In genomic region chr9:136173648-136174290, GRCh38 we compare ENCODE assay signal across 18 cellular contexts. TPM values are rescaled to one million over a fixed set of nuclear protein-coding genes. Genes with fewer than 3 reads are reported as not detected.
DNase-seq lines count a peak whose midpoint lies in the region; ATAC-seq and TF ChIP-seq lines count a peak whose summit lies in the region.
"Had no signal": no experiment of that assay in that cellular context is flagged by ENCODE, and none has a peak within 500 bp of the region (broad histone marks: within the 10 kb centered on the region; RNA-seq: fewer than 3 reads in every experiment).

No MANE protein-coding gene starts in this region.

- peak; percentile 12 for DNase-seq in BE2C
- DNase-seq in WERI-Rb-1 = peak; percentile 7
- no peak for DNase-seq in neuronal stem cell (ENCODE audit: low spot score)
- DNase-seq in activated CD4-positive, alpha-beta T cell treated with anti-CD3 and anti-CD28 coated beads for 1 hour = no peak
- DNase-seq: ACHN; Calu3; CD8-positive, alpha-beta T cell; DMS79 treated with DMSO at 0.1 percent for 48 hours; GF-D8; GM23248; HCEC 1CT; HFFc6; IMR-90 had no signal

- H3K4me3 ChIP-seq in BE2C (ENCODE audit: low read depth, low read length) = no peak overlapping the region
- no peak overlapping the region for H3K4me3 ChIP-seq in BLaER1
- H3K4me3 ChIP-seq in WERI-Rb-1 (ENCODE audit: low read depth, low read length) = no peak overlapping the region
- peak overlapping the region in 1 of 2 donors; percentile 49 for H3K4me3 ChIP-seq in neuronal stem cell (ENCODE audit: low read length in 2 of 2)
- H3K4me3 ChIP-seq: GM12878, GM23248, K562 had no signal

- ATAC-seq in HG02642 (IDR thresholded peaks at IDR 0.05; ENCODE audit: poor library complexity, unreplicated experiment) = no peak
- ATAC-seq: CD8-positive, alpha-beta T cell; GM12878; K562 had no signal

- H4K91ac ChIP-seq in neuronal stem cell (ENCODE audit: low read depth, low read length, poor library complexity) = no peak overlapping the region

- H3K27ac ChIP-seq in BLaER1 = no peak overlapping the region
- peak overlapping the region; percentile 59 for H3K27ac ChIP-seq in WERI-Rb-1
- H3K27ac ChIP-seq in neuronal stem cell (replicated peaks; ENCODE audit: low read length) = no peak overlapping the region
- H3K27ac ChIP-seq: GM23248 had no signal

- H3K4me2 ChIP-seq in BLaER1 (peak overlapping the region; percentile 41), neuronal stem cell (ENCODE audit: insufficient read depth, low read length, poor library complexity, severe bottlenecking) (no peak overlapping the region)

- peak overlapping the region; percentile 51 for H3K23ac ChIP-seq in neuronal stem cell (ENCODE audit: low read depth, low read length, poor library complexity)

- H3K36me3 ChIP-seq in BE2C = no peaks in the 10 kb centered on the region
- no peaks in the 10 kb centered on the region for H3K36me3 ChIP-seq in BLaER1
- no peaks in the 10 kb centered on the region for H3K36me3 ChIP-seq in WERI-Rb-1
- no peaks in the 10 kb centered on the region for H3K36me3 ChIP-seq in neuronal stem cell (replicated peaks in 1 of 2; ENCODE audit: control insufficient read depth in 2 of 2, insufficient read depth in 2 of 2, low read length in 2 of 2)

- no peak for TF ChIP-seq CTCF in BE2C (IDR thresholded peaks at IDR 0.05; ENCODE audit: low read depth, low read length)
- TF ChIP-seq CTCF in WERI-Rb-1 (IDR thresholded peaks at IDR 0.05; ENCODE audit: low read depth, low read length) = no peak

- no peak overlapping the region for H4K8ac ChIP-seq in neuronal stem cell (ENCODE audit: low read depth, low read length)

- peak overlapping the region; percentile 91 for H3K18ac ChIP-seq in neuronal stem cell (ENCODE audit: low read length)

- H3K4me1 ChIP-seq in BE2C (peaks cover 12% of the 10 kb centered on the region), BLaER1 (peaks cover 23% of the 10 kb centered on the region), neuronal stem cell (ENCODE audit: control insufficient read depth in 2 of 2, insufficient read depth in 1 of 2, low read depth in 1 of 2, low read length in 2 of 2) (peaks cover 13 to 41% of the 10 kb centered on the region in 2 donors)

- no CpG with 5 or more reads among the region's 14 CpGs for WGBS in neuronal stem cell (ENCODE audit: extremely low coverage in 2 of 2, insufficient read length in 2 of 2, insufficient replicate concordance in 1 of 2), 2 donors

- peaks cover 2% of the 10 kb centered on the region for H3K79me1 ChIP-seq in neuronal stem cell (ENCODE audit: low read depth, low read length)

- H2AK5ac ChIP-seq in neuronal stem cell (ENCODE audit: low read depth, low read length) = peak overlapping the region; percentile 84

- H2BK12ac ChIP-seq in neuronal stem cell (ENCODE audit: low read length) = peak overlapping the region; percentile 47

- H3K9ac ChIP-seq in BLaER1 (no peak overlapping the region), neuronal stem cell (ENCODE audit: low read depth, low read length, poor library complexity) (no peak overlapping the region)
- H3K9ac ChIP-seq: GM23248 had no signal

- H3K9me3 ChIP-seq in BE2C (no peaks in the 10 kb centered on the region), BLaER1 (no peaks in the 10 kb centered on the region), WERI-Rb-1 (ENCODE audit: severe bottlenecking) (no peaks in the 10 kb centered on the region), neuronal stem cell (replicated peaks in 1 of 2; ENCODE audit: control insufficient read depth in 2 of 2, insufficient read depth in 1 of 2, low read depth in 1 of 2, low read length in 2 of 2) (no peaks in the 10 kb centered on the region)

- no peak overlapping the region for H2AFZ ChIP-seq in neuronal stem cell (ENCODE audit: low read length)
- H2AFZ ChIP-seq: GM23248 had no signal

- peak overlapping the region; percentile 91 for H2BK15ac ChIP-seq in neuronal stem cell (ENCODE audit: low read length)

- H3K4ac ChIP-seq in neuronal stem cell (ENCODE audit: low read length) = peak overlapping the region; percentile 26

- H2BK120ac ChIP-seq in neuronal stem cell (ENCODE audit: low read depth, low read length) = no peak overlapping the region

- H3K27me3 ChIP-seq in BE2C (peaks cover 20% of the 10 kb centered on the region), BLaER1 (0 out of 2 replicates have a peak, but pooled peaks cover 6% of the 10 kb centered on the region), WERI-Rb-1 (ENCODE audit: insufficient read depth, low read depth, severe bottlenecking) (no peaks in the 10 kb centered on the region), neuronal stem cell (ENCODE audit: control insufficient read depth in 3 of 3, insufficient read depth in 3 of 3, low read depth in 1 of 3, low read length in 3 of 3) (peaks cover 0 to 51% (median 2%) of the 10 kb centered on the region in 3 experiments)

- no peak overlapping the region for H3K14ac ChIP-seq in neuronal stem cell (ENCODE audit: low read length)

- H4K20me1 ChIP-seq in BLaER1 = no peaks in the 10 kb centered on the region

- peak overlapping the region; percentile 43 for H2BK5ac ChIP-seq in neuronal stem cell (ENCODE audit: low read length)

RNA-seq across cellular contexts. Expression of gene LHX3, which starts 31.2 kb away (rescaled TPM):
- polyA plus RNA-seq in BE2C (2012; ENCODE audit: insufficient read depth, insufficient read length, low read depth) = not detected
- not detected for polyA plus RNA-seq in neuronal stem cell (2013, experiment 1 of 2)
- not detected for polyA plus RNA-seq in neuronal stem cell (2013, experiment 2 of 2)
- polyA plus RNA-seq: BJ, GM12878, GM23248, IMR-90, K562 had no signal

RNA-seq across cellular contexts. Expression of gene TMEM250, which starts 55.1 kb away (rescaled TPM):
- 50.2 TPM for polyA plus RNA-seq in BE2C (2012; ENCODE audit: insufficient read depth, insufficient read length, low read depth)
- polyA plus RNA-seq in neuronal stem cell (2013, experiment 1 of 2) = 23.6 TPM
- polyA plus RNA-seq in neuronal stem cell (2013, experiment 2 of 2) = 22.7 TPM

Comparison
In these comparisons a context has a peak if more than half of its experiments do, and no peak if none do; other contexts are left out.
1. DNase-seq: peak in BE2C (single experiment) and WERI-Rb-1 (single experiment); none in neuronal stem cell (single experiment) and activated CD4-positive, alpha-beta T cell treated with anti-CD3 and anti-CD28 coated beads for 1 hour (single experiment).